ENCODE assay signal across 21 cellular contexts in genomic region chr18:74818776-74819175, GRCh38.
"Had no signal": no experiment of that assay in that cellular context is flagged by ENCODE, and none has a peak within 500 bp of the region (broad histone marks: within the 10 kb centered on the region; RNA-seq: fewer than 3 reads in every experiment).

No MANE protein-coding gene starts in this region.

- DNase-seq: activated CD8-positive, alpha-beta memory T cell treated with anti-CD3 and anti-CD28 coated beads for 24 hours; activated CD8-positive, alpha-beta memory T cell treated with anti-CD3 and anti-CD28 coated beads, Interleukin-2, amount 50 U/mL, for 4 hours; activated T-cell treated with anti-CD3 and anti-CD28 coated beads, Interleukin-2, amount 50 U/mL, for 24 hours; amniotic stem cell; caudate nucleus; effector memory CD4-positive, alpha-beta T cell; esophagus squamous epithelium; kidney; lower lobe of right lung; natural killer cell; pancreas; right cardiac atrium; small intestine; stimulated activated CD4-positive, alpha-beta T cell treated with anti-CD3 and anti-CD28 coated beads, Interleukin-2, amount 100 ng/mL, for 24 hours; stimulated activated naive CD8-positive, alpha-beta T cell treated with anti-CD3 and anti-CD28 coated beads, Interleukin-15, amount 100 ng/mL, for 72 hours; T1000; tibial artery had no signal

- H3K4me1 ChIP-seq: esophagus squamous epithelium, lower lobe of right lung, pancreas, tibial artery had no signal

- ATAC-seq: activated T-helper 17 cell treated with anti-CD3 and anti-CD28 coated beads, Interleukin-2, amount 50 U/mL, for 72 hours; left lobe of liver; lower lobe of right lung; natural killer cell; pancreas; right cardiac atrium; stimulated activated effector memory CD8-positive, alpha-beta T cell treated with anti-CD3 and anti-CD28 coated beads, Interleukin-12 subunit alpha, Interleukin-12 subunit beta, amount 100 ng/mL, for 72 hours; stimulated activated naive CD8-positive, alpha-beta T cell treated with anti-CD3 and anti-CD28 coated beads, Interleukin-15, amount 100 ng/mL, for 72 hours had no signal

- H3K27ac ChIP-seq: esophagus squamous epithelium, lower lobe of right lung, neutrophil, pancreas, tibial artery had no signal

- H3K36me3 ChIP-seq: esophagus squamous epithelium, lower lobe of right lung, neutrophil, pancreas, tibial artery had no signal

- H3K4me3 ChIP-seq: esophagus squamous epithelium, lower lobe of right lung, pancreas, tibial artery had no signal

- H3K27me3 ChIP-seq: esophagus squamous epithelium, neutrophil, pancreas, tibial artery had no signal

- H3K9me3 ChIP-seq: esophagus squamous epithelium, lower lobe of right lung, neutrophil, pancreas, tibial artery had no signal
